ENCODE assay signal across 2 cellular contexts in genomic region chrX:103550415-103551051, GRCh38.
A peak's percentile ranks its signal among the peaks of the same experiment; 100 is the strongest.
TF ChIP-seq lines count a peak whose summit lies in the region.

No MANE protein-coding gene starts in this region.

TF ChIP-seq in liver, 16 proteins besides CTCF, POLR2A, EP300 and RAD21:
- peak; percentile 51 to 59 for TF ChIP-seq HNF4A (conservative IDR thresholded peaks at IDR 0.05)
- TF ChIP-seq REST (IDR thresholded peaks at IDR 0.05): no peak
- no peak for TF ChIP-seq FOXA1 (IDR thresholded peaks at IDR 0.05)
- TF ChIP-seq YY1 (IDR thresholded peaks at IDR 0.05): no peak
- no peak for TF ChIP-seq RXRA (IDR thresholded peaks at IDR 0.05)
- peak in 1 of 2 donors; percentile 11 for TF ChIP-seq EGR1 (IDR thresholded peaks at IDR 0.05; ENCODE audit: low read depth in 2 of 2)
- TF ChIP-seq NR2F2 (IDR thresholded peaks at IDR 0.05): no peak
- TF ChIP-seq FOXA2 (IDR thresholded peaks at IDR 0.05): no peak

TF ChIP-seq in HepG2, 621 proteins besides CTCF, POLR2A, EP300 and RAD21:
- TF ChIP-seq ZNF883 (CRISPR knock-in tag; IDR thresholded peaks at IDR 0.05; ENCODE audit: not compliant biosample characterization) (no peak), HNF1B (CRISPR knock-in tag; IDR thresholded peaks at IDR 0.05) (no peak), SMAD1 (CRISPR knock-in tag; IDR thresholded peaks at IDR 0.05; ENCODE audit: borderline replicate concordance, low read depth) (no peak), MAF1 (CRISPR knock-in tag; IDR thresholded peaks at IDR 0.05; ENCODE audit: borderline replicate concordance) (no peak), JDP2 (CRISPR knock-in tag; IDR thresholded peaks at IDR 0.05; ENCODE audit: borderline replicate concordance) (no peak)
